ENCODE assay signal across 26 cellular contexts in the genomic region with DNA sequence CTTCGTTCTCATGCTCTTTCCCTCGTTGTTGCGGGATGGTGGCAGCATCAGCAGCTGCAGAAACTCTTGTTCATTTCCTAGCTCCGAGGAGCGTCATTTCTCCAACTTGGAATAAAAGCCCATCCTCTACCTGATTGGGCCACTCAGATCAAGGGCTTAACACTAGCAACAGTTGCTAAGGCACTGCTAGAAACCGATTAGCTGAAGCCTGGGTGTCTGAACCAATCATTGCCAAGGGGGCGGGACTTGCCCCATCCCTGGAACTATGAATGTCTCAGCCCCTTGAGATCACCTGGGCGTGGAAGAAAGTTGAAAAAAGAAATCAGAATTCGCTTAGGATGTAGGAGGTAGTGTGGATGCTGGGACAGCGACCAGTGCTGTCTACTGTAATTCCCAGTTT.
DNase-seq lines count a peak whose midpoint lies in the region; ATAC-seq and TF ChIP-seq lines count a peak whose summit lies in the region.
"Had no signal": no experiment of that assay in that cellular context is flagged by ENCODE, and none has a peak within 500 bp of the region (broad histone marks: within the 10 kb centered on the region; RNA-seq: fewer than 3 reads in every experiment).

No MANE protein-coding gene starts in this region.

- POLR2A ChIA-PET in HEK293T (lab: Yijun Ruan, JAX), result no interaction called here

- H3F3A ChIP-seq in GM23338 (replicated peaks; ENCODE audit: low read depth), result no peaks in the 10 kb centered on the region

- H3K79me2 ChIP-seq in GM23338 (replicated peaks; ENCODE audit: insufficient read depth), result no peaks in the 10 kb centered on the region

- H3K9me2 ChIP-seq in GM23338 (ENCODE audit: insufficient read depth), result no peaks in the 10 kb centered on the region

- H3K9me3 Mint-ChIP-seq in GM23338, result no peaks in the 10 kb centered on the region
- no peaks in the 10 kb centered on the region for H3K9me3 Mint-ChIP-seq in stimulated activated memory B cell treated with anti-CD40 and anti-IgM and Interleukin-4, amounts not matched to agents 10 μg/mL and 1 μg/mL and 100 μg/mL, for 72 hours
- H3K9me3 Mint-ChIP-seq: activated naive CD4-positive, alpha-beta T cell treated with anti-CD3 and anti-CD28 coated beads, Interleukin-2, amount 50 U/mL, for 24 hours; activated T-helper 17 cell treated with anti-CD3 and anti-CD28 coated beads, Interleukin-2, amount 50 U/mL, for 72 hours had no signal

- peaks cover 16% of the 10 kb centered on the region; the same call in 2 of the 3 replicates for H3K4me1 Mint-ChIP-seq in GM23338
- no peaks in the 10 kb centered on the region for H3K4me1 Mint-ChIP-seq in stimulated activated memory B cell treated with anti-CD40 and anti-IgM and Interleukin-4, amounts not matched to agents 10 μg/mL and 1 μg/mL and 100 μg/mL, for 72 hours
- H3K4me1 Mint-ChIP-seq: activated CD4-positive, alpha-beta T cell treated with anti-CD3 and anti-CD28 coated beads for 36 hours; activated naive CD4-positive, alpha-beta T cell treated with anti-CD3 and anti-CD28 coated beads, Interleukin-2, amount 50 U/mL, for 24 hours; activated T-helper 17 cell treated with anti-CD3 and anti-CD28 coated beads, Interleukin-2, amount 50 U/mL, for 72 hours; naive thymus-derived CD4-positive, alpha-beta T cell had no signal

- H3K4me1 ChIP-seq in GM23338 (ENCODE audit: insufficient read depth), result peaks cover 9% of the 10 kb centered on the region; the same call in 1 of the 2 replicates
- H3K4me1 ChIP-seq: gastroesophageal sphincter, suprapubic skin, upper lobe of right lung had no signal

- H3K27me3 ChIP-seq in GM23338 (ENCODE audit: insufficient read depth), result no peaks in the 10 kb centered on the region
- H3K27me3 ChIP-seq: brain microvascular endothelial cell had no signal

- DNase-seq in GM23338 (ENCODE audit: low spot score), result peak; percentile 80
- DNase-seq in HEK293T (ENCODE audit: extremely low spot score), result peak; percentile 20
- peak in 43 of 61 donors; percentile 1 to 90 (median 40) for DNase-seq in caudate nucleus (lab: John Stamatoyannopoulos, UW)
- peak; percentile 81 for DNase-seq in left kidney (ENCODE audit: low read depth, low spot score)
- no peak for DNase-seq in stimulated activated CD4-positive, alpha-beta T cell treated with anti-CD3 and anti-CD28 coated beads, Interleukin-2, amount 100 ng/mL, for 24 hours
- DNase-seq in germinal center (ENCODE audit: low spot score), result no peak
- DNase-seq: activated CD4-positive, alpha-beta T cell treated with anti-CD3 and anti-CD28 coated beads for 36 hours; activated CD8-positive, alpha-beta T cell treated with anti-CD3 and anti-CD28 coated beads, Interleukin-2, amount 10 ng/mL, durations not matched to agents 7 days and 5 days; brain microvascular endothelial cell; dorsolateral prefrontal cortex; naive thymus-derived CD4-positive, alpha-beta T cell; NCI-H1092 treated with DMSO at 0.1 percent for 48 hours; NCI-H187; NCI-H524 treated with DMSO at 0.1 percent for 48 hours; occipital lobe; SHP77 treated with DMSO at 0.1 percent for 48 hours; stimulated activated naive CD4-positive, alpha-beta T cell treated with Interleukin-2 at 50 U/mL for 16 hours; T-helper 9 cell; upper lobe of right lung had no signal

- CTCF ChIA-PET in HEK293T (lab: Yijun Ruan, JAX), result interaction anchor here (0.8 kb wide), 1 partner anchor 150 kb away, joined by 3 read pairs; no protein-coding TSS in a partner anchor

- no peaks in the 10 kb centered on the region for H4K20me1 ChIP-seq in GM23338 (replicated peaks; ENCODE audit: insufficient read depth)

- H3K4me3 ChIP-seq in GM23338, result no peak overlapping the region
- H3K4me3 ChIP-seq: dorsolateral prefrontal cortex, gastroesophageal sphincter, suprapubic skin, upper lobe of right lung had no signal

- H3K27me3 Mint-ChIP-seq in GM23338 (ENCODE audit: insufficient read depth, low read depth, poor library complexity), result peaks cover 2% of the 10 kb centered on the region
- peaks cover 24% of the 10 kb centered on the region for H3K27me3 Mint-ChIP-seq in stimulated activated memory B cell treated with anti-CD40 and anti-IgM and Interleukin-4, amounts not matched to agents 10 μg/mL and 1 μg/mL and 100 μg/mL, for 72 hours

- no peaks in the 10 kb centered on the region for H3K36me3 Mint-ChIP-seq in GM23338 (ENCODE audit: low read depth)
- H3K36me3 Mint-ChIP-seq in stimulated activated memory B cell treated with anti-CD40 and anti-IgM and Interleukin-4, amounts not matched to agents 10 μg/mL and 1 μg/mL and 100 μg/mL, for 72 hours, result no peaks in the 10 kb centered on the region
- H3K36me3 Mint-ChIP-seq: activated naive CD4-positive, alpha-beta T cell treated with anti-CD3 and anti-CD28 coated beads, Interleukin-2, amount 50 U/mL, for 24 hours; naive thymus-derived CD4-positive, alpha-beta T cell had no signal

- H2AFZ ChIP-seq in GM23338, result no peak overlapping the region

- no peak overlapping the region for H3K4me2 ChIP-seq in GM23338

- ATAC-seq in GM23338 (peak; percentile 99), GM21447 (IDR thresholded peaks at IDR 0.05; ENCODE audit: unreplicated experiment) (no peak)
- no peak for ATAC-seq in stimulated activated memory B cell treated with anti-CD40 and anti-IgM and Interleukin-4, amounts not matched to agents 10 μg/mL and 1 μg/mL and 100 μg/mL, for 72 hours
- ATAC-seq: activated CD4-positive, alpha-beta T cell treated with anti-CD3 and anti-CD28 coated beads for 36 hours; activated CD8-positive, alpha-beta T cell treated with anti-CD3 and anti-CD28 coated beads, Interleukin-2, amount 10 ng/mL, durations not matched to agents 7 days and 5 days; activated T-helper 17 cell treated with anti-CD3 and anti-CD28 coated beads, Interleukin-2, amount 50 U/mL, for 72 hours; gastroesophageal sphincter; naive thymus-derived CD4-positive, alpha-beta T cell; Panc1; upper lobe of right lung had no signal

- no peak for TF ChIP-seq CTCF in GM23338 (conservative IDR thresholded peaks at IDR 0.05; ENCODE audit: low read depth in 2 of 2)

- no peak overlapping the region for H3K27ac Mint-ChIP-seq in GM23338
- no peak overlapping the region for H3K27ac Mint-ChIP-seq in stimulated activated memory B cell treated with anti-CD40 and anti-IgM and Interleukin-4, amounts not matched to agents 10 μg/mL and 1 μg/mL and 100 μg/mL, for 72 hours
- H3K27ac Mint-ChIP-seq: activated CD4-positive, alpha-beta T cell treated with anti-CD3 and anti-CD28 coated beads for 36 hours; activated CD8-positive, alpha-beta T cell treated with anti-CD3 and anti-CD28 coated beads, Interleukin-2, amount 10 ng/mL, durations not matched to agents 7 days and 5 days; activated naive CD4-positive, alpha-beta T cell treated with anti-CD3 and anti-CD28 coated beads, Interleukin-2, amount 50 U/mL, for 24 hours; activated T-helper 17 cell treated with anti-CD3 and anti-CD28 coated beads, Interleukin-2, amount 50 U/mL, for 72 hours; naive thymus-derived CD4-positive, alpha-beta T cell had no signal

- H3K4me3 Mint-ChIP-seq in GM23338, result no peak overlapping the region
- H3K4me3 Mint-ChIP-seq in stimulated activated memory B cell treated with anti-CD40 and anti-IgM and Interleukin-4, amounts not matched to agents 10 μg/mL and 1 μg/mL and 100 μg/mL, for 72 hours, result no peak overlapping the region
- H3K4me3 Mint-ChIP-seq: activated CD4-positive, alpha-beta T cell treated with anti-CD3 and anti-CD28 coated beads for 36 hours; activated CD8-positive, alpha-beta T cell treated with anti-CD3 and anti-CD28 coated beads, Interleukin-2, amount 10 ng/mL, durations not matched to agents 7 days and 5 days; activated naive CD4-positive, alpha-beta T cell treated with anti-CD3 and anti-CD28 coated beads, Interleukin-2, amount 50 U/mL, for 24 hours; activated T-helper 17 cell treated with anti-CD3 and anti-CD28 coated beads, Interleukin-2, amount 50 U/mL, for 72 hours; naive thymus-derived CD4-positive, alpha-beta T cell had no signal

- H3K27ac ChIP-seq in GM23338 (ENCODE audit: low read depth) (no peak overlapping the region), caudate nucleus (ENCODE audit: low read depth, low read length) (no peak overlapping the region)
- H3K27ac ChIP-seq: brain microvascular endothelial cell, dorsolateral prefrontal cortex, gastroesophageal sphincter, suprapubic skin, upper lobe of right lung had no signal

- no peaks in the 10 kb centered on the region for H3K36me3 ChIP-seq in GM23338 (ENCODE audit: insufficient read depth)
- H3K36me3 ChIP-seq: brain microvascular endothelial cell, gastroesophageal sphincter, suprapubic skin, upper lobe of right lung had no signal

TF ChIP-seq in GM23338, 12 proteins besides CTCF, POLR2A, EP300 and RAD21 (continues in another document):
- no peak for TF ChIP-seq JUNB (IDR thresholded peaks at IDR 0.05; ENCODE audit: unreplicated experiment)
- TF ChIP-seq STAT1 (IDR thresholded peaks at IDR 0.05; ENCODE audit: unreplicated experiment), result no peak

TF ChIP-seq in HEK293T, 16 proteins besides CTCF, POLR2A, EP300 and RAD21:
- TF ChIP-seq NFRKB (IDR thresholded peaks at IDR 0.05) (no peak), SUZ12 (IDR thresholded peaks at IDR 0.05) (no peak), FOXM1 (IDR thresholded peaks at IDR 0.05; ENCODE audit: borderline replicate concordance) (no peak), FOXK2 (IDR thresholded peaks at IDR 0.05) (no peak), FOXA1 (IDR thresholded peaks at IDR 0.05) (no peak), ELF4 (IDR thresholded peaks at IDR 0.05) (no peak), SP1 (IDR thresholded peaks at IDR 0.05) (no peak), LEF1 (IDR thresholded peaks at IDR 0.05; ENCODE audit: borderline replicate concordance) (no peak), TARDBP (IDR thresholded peaks at IDR 0.05) (no peak)
- TF ChIP-seq, protein P1, sequence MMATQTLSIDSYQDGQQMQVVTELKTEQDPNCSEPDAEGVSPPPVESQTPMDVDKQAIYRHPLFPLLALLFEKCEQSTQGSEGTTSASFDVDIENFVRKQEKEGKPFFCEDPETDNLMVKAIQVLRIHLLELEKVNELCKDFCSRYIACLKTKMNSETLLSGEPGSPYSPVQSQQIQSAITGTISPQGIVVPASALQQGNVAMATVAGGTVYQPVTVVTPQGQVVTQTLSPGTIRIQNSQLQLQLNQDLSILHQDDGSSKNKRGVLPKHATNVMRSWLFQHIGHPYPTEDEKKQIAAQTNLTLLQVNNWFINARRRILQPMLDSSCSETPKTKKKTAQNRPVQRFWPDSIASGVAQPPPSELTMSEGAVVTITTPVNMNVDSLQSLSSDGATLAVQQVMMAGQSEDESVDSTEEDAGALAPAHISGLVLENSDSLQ (IDR thresholded peaks at IDR 0.05), result no peak

Comparison
In these comparisons a context has a peak if more than half of its experiments do, and no peak if none do; other contexts are left out.
1. DNase-seq: peak in GM23338 (single experiment), HEK293T (single experiment), caudate nucleus (43 of 61) and left kidney (single experiment); none in stimulated activated CD4-positive, alpha-beta T cell treated with anti-CD3 and anti-CD28 coated beads, Interleukin-2, amount 100 ng/mL, for 24 hours (0 of 2) and germinal center (single experiment).